In the genomic region with DNA sequence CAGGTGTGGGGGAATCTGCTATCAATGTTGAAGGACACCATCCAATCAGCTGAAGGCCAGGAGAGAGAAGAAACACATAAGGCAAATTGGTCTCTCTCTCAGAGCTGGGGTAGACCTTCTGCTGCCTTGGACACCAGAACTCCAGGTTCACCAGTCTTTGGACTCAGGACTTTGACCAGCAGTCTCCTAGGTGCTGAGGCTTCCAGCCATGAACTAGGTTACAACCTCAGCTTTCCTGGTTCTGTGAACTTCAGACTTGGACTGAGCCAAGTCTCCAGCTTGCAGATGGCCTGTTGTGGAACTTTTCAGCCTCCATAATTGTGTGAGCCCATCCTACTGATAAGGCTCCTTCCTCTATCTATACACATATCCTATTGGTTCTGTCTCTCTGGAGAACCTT, we compare ENCODE assay signal across 1 cellular context.
A peak's percentile ranks its signal among the peaks of the same experiment; 100 is the strongest.
TF ChIP-seq lines count a peak whose summit lies in the region.

No MANE protein-coding gene starts in this region.

TF ChIP-seq in K562, 482 proteins besides CTCF, POLR2A, EP300 and RAD21 (continued from another document):
- no peak for TF ChIP-seq ELF2 (CRISPR knock-in tag; IDR thresholded peaks at IDR 0.05)
- TF ChIP-seq, protein P1, sequence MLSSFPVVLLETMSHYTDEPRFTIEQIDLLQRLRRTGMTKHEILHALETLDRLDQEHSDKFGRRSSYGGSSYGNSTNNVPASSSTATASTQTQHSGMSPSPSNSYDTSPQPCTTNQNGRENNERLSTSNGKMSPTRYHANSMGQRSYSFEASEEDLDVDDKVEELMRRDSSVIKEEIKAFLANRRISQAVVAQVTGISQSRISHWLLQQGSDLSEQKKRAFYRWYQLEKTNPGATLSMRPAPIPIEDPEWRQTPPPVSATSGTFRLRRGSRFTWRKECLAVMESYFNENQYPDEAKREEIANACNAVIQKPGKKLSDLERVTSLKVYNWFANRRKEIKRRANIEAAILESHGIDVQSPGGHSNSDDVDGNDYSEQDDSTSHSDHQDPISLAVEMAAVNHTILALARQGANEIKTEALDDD (IDR thresholded peaks at IDR 0.05): 0 out of 2 replicates have a peak, but pooled peaks have one; percentile 20
TF ChIP-seq in K562: peak in this region for 1.
